In genomic region chr2:86441789-86442641, GRCh38 we compare ENCODE assay signal across 8 cellular contexts. TPM values are rescaled to one million over a fixed set of nuclear protein-coding genes. Genes with fewer than 3 reads are reported as not detected.
DNase-seq lines count a peak whose midpoint lies in the region; ATAC-seq, FAIRE-seq and TF ChIP-seq lines count a peak whose summit lies in the region.

No MANE protein-coding gene starts in this region.

- POLR2A ChIA-PET in HepG2 (lab: Yijun Ruan, JAX) = interaction anchor here (0.9 to 3.0 kb wide), 16 partner anchors 9 to 1574 kb away, joined by 3 to 18 read pairs (median 4); partner anchors contain the start of genes CHMP3, IMMT and RNU2-63P

- peaks cover 71% of the 10 kb centered on the region for H3K36me3 Mint-ChIP-seq in dendritic cell treated with granulocyte-macrophage colony-stimulating factor and Interleukin-4, amounts not matched to agents 40 ng/mL and 50 ng/mL, for 4 days (ENCODE audit: low read depth)

- in situ Hi-C loops in HepG2 (cut with HindIII; ENCODE audit: extremely low pct_ligation_motif_present, low pct_unique_long_range_greater_than_20kb) = no loop called here

- H2AFZ ChIP-seq in HepG2 (ENCODE audit: low read length) = no peak overlapping the region

- intact Hi-C loops in dendritic cell treated with granulocyte-macrophage colony-stimulating factor and Interleukin-4, amounts not matched to agents 40 ng/mL and 50 ng/mL, for 4 days (cut with micrococcal nuclease) = loop anchor here (2.0 to 5.0 kb wide), 3 partner anchors 45 to 245 kb away; partner anchors contain the start of genes IMMT, MRPL35 and RNF103
- intact Hi-C loops in HepG2 (cut with micrococcal nuclease; ENCODE audit: unreplicated experiment) = loop anchor here (1.0 to 5.0 kb wide), 3 partner anchors 121 to 335 kb away; partner anchors contain the start of genes CHMP3, POLR1A, PTCD3 and RNF103

- H3K9me3 ChIP-seq in HepG2 (ENCODE audit: low read length) = peaks cover 29% of the 10 kb centered on the region

- peaks cover 30% of the 10 kb centered on the region for H3K9me3 Mint-ChIP-seq in dendritic cell treated with granulocyte-macrophage colony-stimulating factor and Interleukin-4, amounts not matched to agents 40 ng/mL and 50 ng/mL, for 4 days

- H3K27ac ChIP-seq in HepG2 (ENCODE audit: extremely low read length, insufficient read depth, low read length) = peak overlapping the region; percentile 98

- BruUV-seq in HepG2 (replicated peaks; lab: Mats Ljungman, UMichigan) = no TSS peak

- H3K4me3 ChIP-seq in H7 (ENCODE audit: insufficient read depth, low read depth, low read length) (peak overlapping the region; percentile 74), HepG2 (replicated peaks in 1 of 3; ENCODE audit: insufficient read depth in 1 of 3, low read depth in 2 of 3, low read length in 3 of 3) (peak overlapping the region; percentile 70 to 97 (median 81))

- no peak for TF ChIP-seq CTCF in HepG2 (CRISPR knock-in tag; IDR thresholded peaks at IDR 0.05)

- H3K4me1 ChIP-seq in HepG2 (ENCODE audit: insufficient read depth, low read length) = peaks cover 47% of the 10 kb centered on the region

- TF ChIP-seq EP300 in HepG2 (IDR thresholded peaks at IDR 0.05; ENCODE audit: low read depth in 2 of 2, low read length in 2 of 2) (no peak), HepG2 (CRISPR knock-in tag; IDR thresholded peaks at IDR 0.05; ENCODE audit: borderline replicate concordance) (no peak)

- H3K4me3 Mint-ChIP-seq in dendritic cell treated with granulocyte-macrophage colony-stimulating factor and Interleukin-4, amounts not matched to agents 40 ng/mL and 50 ng/mL, for 4 days = peak overlapping the region; percentile 89

- TF ChIP-seq RAD21 in HepG2 (CRISPR knock-in tag; IDR thresholded peaks at IDR 0.05) = no peak

- DNase-seq in EH (ENCODE audit: low read depth) (peak; percentile 73), H7 (peak; percentile 61), NCI-H2171 (lab: John Stamatoyannopoulos, UW) (peak; percentile 38), HepG2 (ENCODE audit: low spot score) (peak; percentile 24)
- peak; percentile 36 to 38 for DNase-seq in activated CD4-positive, alpha-beta T cell treated with anti-CD3 and anti-CD28 coated beads, Interleukin-2, amount 50 U/mL, for 24 hours (ENCODE audit: low read depth in 1 of 2, low spot score in 1 of 2)
- DNase-seq in stimulated activated CD4-positive, alpha-beta T cell treated with anti-CD3 and anti-CD28 coated beads, Interleukin-4, amount 100 ng/mL, for 24 hours = peak; percentile 71

- TF ChIP-seq POLR2A in HepG2 (IDR thresholded peaks at IDR 0.05; ENCODE audit: insufficient read depth in 1 of 2, low read depth in 2 of 2, low read length in 2 of 2) = peak in 1 of 2 experiments; percentile 60; a peak in 1 of 4 replicates

- H4K20me1 ChIP-seq in HepG2 (ENCODE audit: insufficient read depth, low read length) = peaks cover 50% of the 10 kb centered on the region

- H3K36me3 ChIP-seq in H7 (replicated peaks; ENCODE audit: control insufficient read depth, insufficient read depth, low read length) (no peaks in the 10 kb centered on the region; the same call in 1 of the 2 replicates), HepG2 (replicated peaks in 1 of 2; ENCODE audit: control insufficient read depth in 1 of 2, insufficient read depth in 2 of 2, low read length in 2 of 2) (peaks cover 13 to 36% of the 10 kb centered on the region in 2 experiments)

- H3K27me3 Mint-ChIP-seq in dendritic cell treated with granulocyte-macrophage colony-stimulating factor and Interleukin-4, amounts not matched to agents 40 ng/mL and 50 ng/mL, for 4 days = no peaks in the 10 kb centered on the region

- CTCF ChIA-PET in HepG2 (lab: Yijun Ruan, JAX; ENCODE audit: low intra/inter-chr PET ratio, low total read pairs) = no interaction called here

- H3K27ac Mint-ChIP-seq in dendritic cell treated with granulocyte-macrophage colony-stimulating factor and Interleukin-4, amounts not matched to agents 40 ng/mL and 50 ng/mL, for 4 days = peak overlapping the region; percentile 99

- no peak for FAIRE-seq in HepG2 (lab: Jason Lieb, UNC)

- 0% methylated on average over 41 of the region's 63 CpGs for WGBS in HepG2 (ENCODE audit: low lambda C conversion rate)

- H3K79me2 ChIP-seq in HepG2 (ENCODE audit: insufficient read depth, low read length) = peaks cover 52% of the 10 kb centered on the region

- H3K27me3 ChIP-seq in H7 (ENCODE audit: control insufficient read depth, insufficient read depth, low read length) (no peaks in the 10 kb centered on the region), HepG2 (ENCODE audit: control insufficient read depth in 1 of 2, insufficient read depth in 2 of 2, low read length in 2 of 2) (no peaks in the 10 kb centered on the region; a peak in 1 of 5 replicates)

- H3K4me2 ChIP-seq in HepG2 (ENCODE audit: low read depth, low read length) = peak overlapping the region; percentile 85

- H3K9ac ChIP-seq in HepG2 (ENCODE audit: insufficient read depth, low read depth, low read length) = peak overlapping the region; percentile 78

- H3K4me1 Mint-ChIP-seq in dendritic cell treated with granulocyte-macrophage colony-stimulating factor and Interleukin-4, amounts not matched to agents 40 ng/mL and 50 ng/mL, for 4 days (ENCODE audit: low read depth) = peaks cover 43% of the 10 kb centered on the region

- ATAC-seq in HepG2 = peak; percentile 8
- no peak for ATAC-seq in GM21717 (IDR thresholded peaks at IDR 0.05; ENCODE audit: unreplicated experiment)

TF ChIP-seq in HepG2, 621 proteins besides CTCF, POLR2A, EP300 and RAD21 (continues in another document):
- TF ChIP-seq TBX2 (CRISPR knock-in tag; IDR thresholded peaks at IDR 0.05; ENCODE audit: borderline replicate concordance) (no peak), ARHGAP35 (CRISPR knock-in tag; IDR thresholded peaks at IDR 0.05; ENCODE audit: borderline replicate concordance) (0 out of 2 replicates have a peak, but pooled peaks have one; percentile 34), ZNF850 (CRISPR knock-in tag; conservative IDR thresholded peaks at IDR 0.05) (no peak), PHF5A (CRISPR knock-in tag; IDR thresholded peaks at IDR 0.05; ENCODE audit: low read depth, unreplicated experiment) (no peak)

RNA-seq across cellular contexts. Expression of gene KDM3A, which starts 0.8 kb away (rescaled TPM):
- 10.3 and 14.5 TPM in 2 replicates for total RNA-seq in H7 (2014; rRNA removed; shearing (Covaris generic))
- 21.0 and 30.8 TPM in 2 replicates for total RNA-seq in HepG2 (2016; rRNA removed; fragmentation: Illumina TruSeq; extraction: Trizol)
- total RNA-seq in HepG2 (2016; cell fraction: cytosol; rRNA removed; fragmentation: Illumina TruSeq; extraction: Trizol; ENCODE audit: low read depth) = 3.8 and 4.0 TPM in 2 replicates
- total RNA-seq in HepG2 (2016; cell fraction: insoluble cytoplasmic fraction; rRNA removed; fragmentation: Illumina TruSeq; extraction: Trizol) = 20.2 and 32.7 TPM in 2 replicates
- total RNA-seq in HepG2 (2016; cell fraction: membrane; rRNA removed; fragmentation: Illumina TruSeq; extraction: Trizol) = 7.1 and 9.1 TPM in 2 replicates
- total RNA-seq in HepG2 (2016; cell fraction: nucleus; rRNA removed; fragmentation: Illumina TruSeq; extraction: Trizol) = 52.1 and 52.6 TPM in 2 replicates
- 53.9 and 70.2 TPM in 2 replicates for polyA plus RNA-seq in HepG2 (2011; rRNA removed)
- polyA plus RNA-seq in HepG2 (2011; cell fraction: cytosol; rRNA removed) = 29.9 and 38.1 TPM in 2 replicates
- polyA plus RNA-seq in HepG2 (2011; cell fraction: nucleus; rRNA removed) = 77.5 and 80.4 TPM in 2 replicates
- polyA plus RNA-seq in HepG2 (2012) = 46.4 and 59.6 TPM in 2 replicates
- 1.5 and 3.7 TPM in 2 replicates for polyA plus RNA-seq in HepG2 (2016; cell fraction: cytosol; fragmentation: Illumina TruSeq; extraction: Trizol; ENCODE audit: low read depth)
- polyA plus RNA-seq in HepG2 (2016; cell fraction: insoluble cytoplasmic fraction; fragmentation: Illumina TruSeq; extraction: Trizol; ENCODE audit: low read depth) = 24.8 and 27.7 TPM in 2 replicates
- polyA plus RNA-seq in HepG2 (2016; cell fraction: membrane; fragmentation: Illumina TruSeq; extraction: Trizol; ENCODE audit: low read depth) = 5.6 and 5.8 TPM in 2 replicates
- 38.9 TPM in 2 replicates for polyA plus RNA-seq in HepG2 (2016; cell fraction: nucleus; fragmentation: Illumina TruSeq; extraction: Trizol; ENCODE audit: insufficient read depth, low read depth)
- 42.3 and 101 TPM in 2 replicates for polyA minus RNA-seq in HepG2 (2011; rRNA and poly(A)+ RNA removed; ENCODE audit: low replicate concordance)
- polyA minus RNA-seq in HepG2 (2011; cell fraction: cytosol; rRNA and poly(A)+ RNA removed) = 82.1 and 91.9 TPM in 2 replicates
- 257 and 304 TPM in 2 replicates for polyA minus RNA-seq in HepG2 (2011; cell fraction: nucleus; rRNA and poly(A)+ RNA removed)
